Comparison of ENCODE assay signal across 8 cellular contexts in genomic region chr4:67198757-67199156, GRCh38.
DNase-seq lines count a peak whose midpoint lies in the region; ATAC-seq and TF ChIP-seq lines count a peak whose summit lies in the region.

No MANE protein-coding gene starts in this region.

- H3K27me3 ChIP-seq in MM.1S (replicated peaks; ENCODE audit: insufficient read depth, low read length): no peaks in the 10 kb centered on the region

- no peak overlapping the region for H3K9ac ChIP-seq in MM.1S (ENCODE audit: low read length)

- H3K4me3 Mint-ChIP-seq in neural crest cell: no peak overlapping the region

- no peaks in the 10 kb centered on the region for H3K9me2 ChIP-seq in MM.1S (replicated peaks; ENCODE audit: insufficient read depth, low read length)

- no peak overlapping the region for H3K4me3 ChIP-seq in MM.1S (ENCODE audit: low read length)
- no peak overlapping the region for H3K4me3 ChIP-seq in astrocyte of the spinal cord (ENCODE audit: low read depth, low read length)

- no peak overlapping the region for H2AFZ ChIP-seq in MM.1S (ENCODE audit: low read length)

- ATAC-seq in HG03039 (IDR thresholded peaks at IDR 0.05; ENCODE audit: unreplicated experiment) (no peak), GM21723 (IDR thresholded peaks at IDR 0.05; ENCODE audit: unreplicated experiment) (no peak)
- no peak for ATAC-seq in activated naive CD4-positive, alpha-beta T cell treated with anti-CD3 and anti-CD28 coated beads, Interleukin-2, amount 50 U/mL, for 72 hours

- no peaks in the 10 kb centered on the region for H3K9me3 ChIP-seq in MM.1S (replicated peaks; ENCODE audit: insufficient read depth, low read length)

- peak; percentile 12 for DNase-seq in NCI-H2029 treated with DMSO at 0.1 percent for 48 hours (lab: John Stamatoyannopoulos, UW)
- no peak for DNase-seq in NCI-H2029 (lab: John Stamatoyannopoulos, UW)
- DNase-seq in MM.1S: no peak
- DNase-seq in astrocyte of the spinal cord (ENCODE audit: low read depth, low spot score): peak; percentile 70
- DNase-seq in neural crest cell (ENCODE audit: low read depth, low spot score): no peak
- no peak for DNase-seq in activated naive CD4-positive, alpha-beta T cell treated with anti-CD3 and anti-CD28 coated beads, Interleukin-2, amount 50 U/mL, for 72 hours (ENCODE audit: low spot score in 2 of 2)

- H3K4me2 ChIP-seq in MM.1S (ENCODE audit: low read depth, low read length): no peak overlapping the region

- no peaks in the 10 kb centered on the region for H3K36me3 Mint-ChIP-seq in neural crest cell (ENCODE audit: low read depth)
- H3K36me3 Mint-ChIP-seq in activated naive CD4-positive, alpha-beta T cell treated with anti-CD3 and anti-CD28 coated beads, Interleukin-2, amount 50 U/mL, for 72 hours: no peaks in the 10 kb centered on the region

- no peak overlapping the region for H3K27ac Mint-ChIP-seq in neural crest cell (ENCODE audit: unreplicated experiment)
- no peak overlapping the region for H3K27ac Mint-ChIP-seq in activated naive CD4-positive, alpha-beta T cell treated with anti-CD3 and anti-CD28 coated beads, Interleukin-2, amount 50 U/mL, for 72 hours

- no peaks in the 10 kb centered on the region for H3K36me3 ChIP-seq in MM.1S (replicated peaks; ENCODE audit: insufficient read depth, low read length)

- TF ChIP-seq CTCF in MM.1S (IDR thresholded peaks at IDR 0.05; ENCODE audit: low read length) (peak; percentile 17), astrocyte of the spinal cord (IDR thresholded peaks at IDR 0.05; ENCODE audit: low read depth, low read length) (peak; percentile 41), neural crest cell (conservative IDR thresholded peaks at IDR 0.05) (peak; percentile 65)

- in situ Hi-C loops in astrocyte of the spinal cord (cut with HindIII; ENCODE audit: low sequenced_read_pairs): no loop called here

- no peaks in the 10 kb centered on the region for H4K20me1 ChIP-seq in MM.1S (ENCODE audit: insufficient read depth, low read length)

- no peaks in the 10 kb centered on the region for H3K4me1 Mint-ChIP-seq in neural crest cell

- H3K79me2 ChIP-seq in MM.1S (ENCODE audit: low read length): no peaks in the 10 kb centered on the region

- no peaks in the 10 kb centered on the region for H3K9me3 Mint-ChIP-seq in neural crest cell
- no peaks in the 10 kb centered on the region for H3K9me3 Mint-ChIP-seq in activated naive CD4-positive, alpha-beta T cell treated with anti-CD3 and anti-CD28 coated beads, Interleukin-2, amount 50 U/mL, for 72 hours

- no peaks in the 10 kb centered on the region for H3K4me1 ChIP-seq in MM.1S (ENCODE audit: low read length)

- H3K27ac ChIP-seq in MM.1S (ENCODE audit: low read length): no peak overlapping the region

- H3F3A ChIP-seq in MM.1S (ENCODE audit: insufficient read depth, low read length): no peaks in the 10 kb centered on the region

- H3K27me3 Mint-ChIP-seq in neural crest cell (ENCODE audit: low read depth): no peaks in the 10 kb centered on the region

Comparison
In these comparisons a context has a peak if more than half of its experiments do, and no peak if none do; other contexts are left out.
1. DNase-seq: peak in NCI-H2029 treated with DMSO at 0.1 percent for 48 hours (single experiment) and astrocyte of the spinal cord (single experiment); none in NCI-H2029 (single experiment), MM.1S (single experiment), neural crest cell (single experiment) and activated naive CD4-positive, alpha-beta T cell treated with anti-CD3 and anti-CD28 coated beads, Interleukin-2, amount 50 U/mL, for 72 hours (0 of 2).
2. Peak in every context shown above with its lines, with median percentiles within 50 percentile points of each other: CTCF ChIP-seq.